In the genomic region with DNA sequence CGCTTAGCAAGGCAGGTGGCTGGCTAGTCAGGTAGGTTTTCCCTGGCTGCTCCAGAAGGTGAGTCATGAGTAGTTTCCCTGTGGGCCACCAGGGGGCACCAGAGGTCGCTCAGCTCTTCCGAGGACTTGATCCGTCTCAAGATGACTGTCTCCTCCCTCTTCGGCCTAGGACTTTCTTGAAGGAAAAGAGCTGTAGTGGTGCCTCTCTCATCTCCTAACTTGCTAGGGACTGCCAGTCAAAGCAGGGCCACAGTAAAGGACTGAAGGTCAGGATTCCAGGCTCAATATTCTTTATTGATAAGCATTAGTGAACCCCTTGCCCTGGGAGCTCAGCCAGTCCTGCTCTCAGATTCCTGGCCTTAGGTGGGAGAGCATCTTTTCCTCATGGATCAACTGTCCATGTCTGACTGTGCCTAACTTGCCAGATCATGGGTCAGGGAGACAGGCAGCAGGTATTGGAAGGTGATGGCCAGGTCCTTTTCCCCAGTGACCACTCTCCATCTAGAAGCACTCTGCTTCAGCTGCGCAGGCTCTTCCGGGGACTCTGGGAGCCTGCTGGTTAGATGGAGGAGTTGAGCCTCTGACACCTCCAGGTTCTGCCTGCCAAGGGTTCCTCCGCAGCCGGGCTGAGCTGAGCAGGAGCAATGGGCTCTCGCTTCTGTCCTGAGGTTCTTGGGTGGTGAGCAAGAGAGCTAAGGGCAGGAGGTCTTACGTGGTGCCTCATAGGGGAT, we compare ENCODE assay signal across 8 cellular contexts. TPM values are rescaled to one million over a fixed set of nuclear protein-coding genes. Genes with fewer than 3 reads are reported as not detected.
DNase-seq lines count a peak whose midpoint lies in the region; ATAC-seq and TF ChIP-seq lines count a peak whose summit lies in the region.

No MANE protein-coding gene starts in this region.

- peak overlapping the region; percentile 99 for H3K4me3 Mint-ChIP-seq in activated naive CD8-positive, alpha-beta T cell
- peak overlapping the region; percentile 70 for H3K4me3 Mint-ChIP-seq in glutamatergic neuron (ENCODE audit: unreplicated experiment)

- DNase-seq in DMS79 treated with DMSO at 0.1 percent for 48 hours (lab: John Stamatoyannopoulos, UW) (peak; percentile 81), SK-N-DZ (ENCODE audit: low spot score) (peak; percentile 72), glutamatergic neuron (peak; percentile 58), posterior vena cava (ENCODE audit: low spot score) (peak; percentile 90)

- no peak for ATAC-seq in GM21528 (IDR thresholded peaks at IDR 0.05; ENCODE audit: low FRiP score, unreplicated experiment)
- ATAC-seq in GM21367 (IDR thresholded peaks at IDR 0.05; ENCODE audit: unreplicated experiment): no peak

- H3K4me1 Mint-ChIP-seq in activated naive CD8-positive, alpha-beta T cell (ENCODE audit: low read depth): peaks cover 56% of the 10 kb centered on the region
- H3K4me1 Mint-ChIP-seq in glutamatergic neuron (ENCODE audit: low read depth, unreplicated experiment): peaks cover 29% of the 10 kb centered on the region

- H3K36me3 Mint-ChIP-seq in activated naive CD8-positive, alpha-beta T cell: no peaks in the 10 kb centered on the region
- H3K36me3 Mint-ChIP-seq in glutamatergic neuron (ENCODE audit: unreplicated experiment): no peaks in the 10 kb centered on the region

- peak overlapping the region; percentile 83 for H3K27ac Mint-ChIP-seq in activated naive CD8-positive, alpha-beta T cell
- no peak overlapping the region for H3K27ac Mint-ChIP-seq in glutamatergic neuron (ENCODE audit: unreplicated experiment)

- TF ChIP-seq CTCF in LNCAP (IDR thresholded peaks at IDR 0.05) (peak; percentile 91), glutamatergic neuron (IDR thresholded peaks at IDR 0.05; ENCODE audit: partially characterized antibody, unreplicated experiment) (peak; percentile 93)

- intact Hi-C loops in posterior vena cava (cut with DNase I): no loop called here

- no peaks in the 10 kb centered on the region for H3K27me3 Mint-ChIP-seq in activated naive CD8-positive, alpha-beta T cell
- peaks cover 13% of the 10 kb centered on the region for H3K27me3 Mint-ChIP-seq in glutamatergic neuron (ENCODE audit: unreplicated experiment)

- no peaks in the 10 kb centered on the region for H3K9me3 Mint-ChIP-seq in activated naive CD8-positive, alpha-beta T cell (ENCODE audit: low read depth)
- peaks cover 8% of the 10 kb centered on the region for H3K9me3 Mint-ChIP-seq in glutamatergic neuron (ENCODE audit: unreplicated experiment)

RNA-seq across cellular contexts. Expression of a gene that starts 1.9 kb away (rescaled TPM):
- 6.5 and 8.5 TPM in 2 replicates for polyA plus RNA-seq in SK-N-DZ (2014; cell fraction: cytosol; rRNA removed)
- polyA plus RNA-seq in SK-N-DZ (2014; cell fraction: nucleus; rRNA removed): 8.2 and 9.1 TPM in 2 replicates
- total RNA-seq in glutamatergic neuron (ENCODE audit: unreplicated experiment) (15.4 TPM), posterior vena cava (10 to 100 TPM; 56.1 to 60.9 TPM)

RNA-seq across cellular contexts. Expression of a gene that starts 22.0 kb away (rescaled TPM):
- polyA plus RNA-seq in SK-N-DZ (2014; cell fraction: cytosol; rRNA removed): 0.12 and 0.21 TPM in 2 replicates
- polyA plus RNA-seq in SK-N-DZ (2014; cell fraction: nucleus; rRNA removed): 1.4 TPM in 1 of 2 replicates, not detected in the other
- total RNA-seq in glutamatergic neuron (ENCODE audit: unreplicated experiment): not detected
- 10 to 100 TPM; 10.0 to 15.2 TPM for total RNA-seq in posterior vena cava

RNA-seq across cellular contexts. Expression of a gene that starts 40.3 kb away (rescaled TPM):
- polyA plus RNA-seq in SK-N-DZ (2014; cell fraction: cytosol; rRNA removed): 10.4 and 14.3 TPM in 2 replicates
- polyA plus RNA-seq in SK-N-DZ (2014; cell fraction: nucleus; rRNA removed): 38.3 and 51.4 TPM in 2 replicates
- total RNA-seq in glutamatergic neuron (ENCODE audit: unreplicated experiment) (12.1 TPM), posterior vena cava (10 to 100 TPM; 10.3 to 11.4 TPM)

RNA-seq across cellular contexts. Expression of a gene that starts 48.1 kb away (rescaled TPM):
- 0.24 and 0.29 TPM in 2 replicates for polyA plus RNA-seq in SK-N-DZ (2014; cell fraction: cytosol; rRNA removed)
- polyA plus RNA-seq in SK-N-DZ (2014; cell fraction: nucleus; rRNA removed): 3.8 and 14.4 TPM in 2 replicates
- total RNA-seq in glutamatergic neuron (ENCODE audit: unreplicated experiment) (8.3 TPM), posterior vena cava (10 to 100 TPM; 23.5 to 26.2 TPM)

RNA-seq across cellular contexts. Expression of a gene that starts 50.2 kb away (rescaled TPM):
- 170 and 171 TPM in 2 replicates for polyA plus RNA-seq in SK-N-DZ (2014; cell fraction: cytosol; rRNA removed)
- polyA plus RNA-seq in SK-N-DZ (2014; cell fraction: nucleus; rRNA removed): 101 and 105 TPM in 2 replicates
- 163 TPM for total RNA-seq in glutamatergic neuron (ENCODE audit: unreplicated experiment)
- 10 to 100 TPM; 62.1 to 70.6 TPM for total RNA-seq in posterior vena cava

Comparison
In these comparisons a context has a peak if more than half of its experiments do, and no peak if none do; other contexts are left out.
1. RNA of a gene that starts 22.0 kb away (total RNA-seq): 10.0 to 15.2 TPM in posterior vena cava; not detected in glutamatergic neuron (single experiment); every median in the first group is over 10 times any median in the second.
2. Peak in every context shown above with its lines, with median percentiles within 50 percentile points of each other: DNase-seq.